Comparison of ENCODE assay signal across 1 cellular context in the genomic region with DNA sequence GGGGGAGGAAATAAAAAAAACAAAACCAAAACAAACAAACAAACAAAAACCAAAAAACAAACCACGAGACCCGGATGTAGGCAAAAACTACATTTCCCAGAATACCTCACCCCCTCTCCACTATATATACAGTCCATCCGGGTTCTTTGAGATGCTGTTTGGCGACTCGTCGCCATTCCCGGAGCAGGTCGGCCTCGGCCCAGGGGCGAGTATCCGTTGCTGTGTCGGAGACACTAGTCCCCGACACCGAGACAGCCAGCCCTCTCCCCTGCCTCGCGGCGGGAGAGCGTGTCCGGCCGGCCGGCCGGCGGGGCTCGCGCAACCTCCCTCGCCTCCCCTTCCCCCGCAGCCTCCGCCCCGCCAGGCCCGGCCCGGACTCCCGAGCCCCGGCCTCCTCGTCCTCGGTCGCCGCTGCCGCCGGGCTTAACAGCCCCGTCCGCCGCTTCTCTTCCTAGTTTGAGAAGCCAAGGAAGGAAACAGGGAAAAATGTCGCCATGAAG.
A peak's percentile ranks its signal among the peaks of the same experiment; 100 is the strongest.
TF ChIP-seq lines count a peak whose summit lies in the region.

A gene (plus strand): TSS at position 154 of the 500 bp plus-strand sequence. CDS start 456 bp downstream, outside the sequence.

TF ChIP-seq in GM12878, 131 proteins besides CTCF, POLR2A, EP300 and RAD21 (continued from another document and continues in another):
- TF ChIP-seq, protein P1, sequence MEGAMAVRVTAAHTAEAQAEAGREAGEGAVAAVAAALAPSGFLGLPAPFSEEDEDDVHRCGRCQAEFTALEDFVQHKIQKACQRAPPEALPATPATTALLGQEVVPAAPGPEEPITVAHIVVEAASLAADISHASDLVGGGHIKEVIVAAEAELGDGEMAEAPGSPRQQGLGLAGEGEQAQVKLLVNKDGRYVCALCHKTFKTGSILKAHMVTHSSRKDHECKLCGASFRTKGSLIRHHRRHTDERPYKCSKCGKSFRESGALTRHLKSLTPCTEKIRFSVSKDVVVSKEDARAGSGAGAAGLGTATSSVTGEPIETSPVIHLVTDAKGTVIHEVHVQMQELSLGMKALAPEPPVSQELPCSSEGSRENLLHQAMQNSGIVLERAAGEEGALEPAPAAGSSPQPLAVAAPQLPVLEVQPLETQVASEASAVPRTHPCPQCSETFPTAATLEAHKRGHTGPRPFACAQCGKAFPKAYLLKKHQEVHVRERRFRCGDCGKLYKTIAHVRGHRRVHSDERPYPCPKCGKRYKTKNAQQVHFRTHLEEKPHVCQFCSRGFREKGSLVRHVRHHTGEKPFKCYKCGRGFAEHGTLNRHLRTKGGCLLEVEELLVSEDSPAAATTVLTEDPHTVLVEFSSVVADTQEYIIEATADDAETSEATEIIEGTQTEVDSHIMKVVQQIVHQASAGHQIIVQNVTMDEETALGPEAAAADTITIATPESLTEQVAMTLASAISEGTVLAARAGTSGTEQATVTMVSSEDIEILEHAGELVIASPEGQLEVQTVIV (IDR thresholded peaks at IDR 0.05; ENCODE audit: borderline replicate concordance, partially characterized antibody): peak; percentile 56
- TF ChIP-seq CHD2 (IDR thresholded peaks at IDR 0.05; ENCODE audit: borderline replicate concordance, low read depth, low read length): 0 out of 2 replicates have a peak, but pooled peaks have one; percentile 28
- TF ChIP-seq HCFC1 (IDR thresholded peaks at IDR 0.05; ENCODE audit: low read length): peak; percentile 84
- TF ChIP-seq, protein P2, sequence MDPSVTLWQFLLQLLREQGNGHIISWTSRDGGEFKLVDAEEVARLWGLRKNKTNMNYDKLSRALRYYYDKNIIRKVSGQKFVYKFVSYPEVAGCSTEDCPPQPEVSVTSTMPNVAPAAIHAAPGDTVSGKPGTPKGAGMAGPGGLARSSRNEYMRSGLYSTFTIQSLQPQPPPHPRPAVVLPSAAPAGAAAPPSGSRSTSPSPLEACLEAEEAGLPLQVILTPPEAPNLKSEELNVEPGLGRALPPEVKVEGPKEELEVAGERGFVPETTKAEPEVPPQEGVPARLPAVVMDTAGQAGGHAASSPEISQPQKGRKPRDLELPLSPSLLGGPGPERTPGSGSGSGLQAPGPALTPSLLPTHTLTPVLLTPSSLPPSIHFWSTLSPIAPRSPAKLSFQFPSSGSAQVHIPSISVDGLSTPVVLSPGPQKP (IDR thresholded peaks at IDR 0.05; ENCODE audit: low read depth, low read length): peak; percentile 40; the same call in 1 of the 2 replicates
- no peak for TF ChIP-seq HDAC2 (IDR thresholded peaks at IDR 0.05)
- no peak for TF ChIP-seq SP1 (IDR thresholded peaks at IDR 0.05; ENCODE audit: low read depth, low read length)
- TF ChIP-seq, protein P3, sequence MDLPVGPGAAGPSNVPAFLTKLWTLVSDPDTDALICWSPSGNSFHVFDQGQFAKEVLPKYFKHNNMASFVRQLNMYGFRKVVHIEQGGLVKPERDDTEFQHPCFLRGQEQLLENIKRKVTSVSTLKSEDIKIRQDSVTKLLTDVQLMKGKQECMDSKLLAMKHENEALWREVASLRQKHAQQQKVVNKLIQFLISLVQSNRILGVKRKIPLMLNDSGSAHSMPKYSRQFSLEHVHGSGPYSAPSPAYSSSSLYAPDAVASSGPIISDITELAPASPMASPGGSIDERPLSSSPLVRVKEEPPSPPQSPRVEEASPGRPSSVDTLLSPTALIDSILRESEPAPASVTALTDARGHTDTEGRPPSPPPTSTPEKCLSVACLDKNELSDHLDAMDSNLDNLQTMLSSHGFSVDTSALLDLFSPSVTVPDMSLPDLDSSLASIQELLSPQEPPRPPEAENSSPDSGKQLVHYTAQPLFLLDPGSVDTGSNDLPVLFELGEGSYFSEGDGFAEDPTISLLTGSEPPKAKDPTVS (IDR thresholded peaks at IDR 0.05; ENCODE audit: low read depth, low read length): no peak
- TF ChIP-seq, protein P4, sequence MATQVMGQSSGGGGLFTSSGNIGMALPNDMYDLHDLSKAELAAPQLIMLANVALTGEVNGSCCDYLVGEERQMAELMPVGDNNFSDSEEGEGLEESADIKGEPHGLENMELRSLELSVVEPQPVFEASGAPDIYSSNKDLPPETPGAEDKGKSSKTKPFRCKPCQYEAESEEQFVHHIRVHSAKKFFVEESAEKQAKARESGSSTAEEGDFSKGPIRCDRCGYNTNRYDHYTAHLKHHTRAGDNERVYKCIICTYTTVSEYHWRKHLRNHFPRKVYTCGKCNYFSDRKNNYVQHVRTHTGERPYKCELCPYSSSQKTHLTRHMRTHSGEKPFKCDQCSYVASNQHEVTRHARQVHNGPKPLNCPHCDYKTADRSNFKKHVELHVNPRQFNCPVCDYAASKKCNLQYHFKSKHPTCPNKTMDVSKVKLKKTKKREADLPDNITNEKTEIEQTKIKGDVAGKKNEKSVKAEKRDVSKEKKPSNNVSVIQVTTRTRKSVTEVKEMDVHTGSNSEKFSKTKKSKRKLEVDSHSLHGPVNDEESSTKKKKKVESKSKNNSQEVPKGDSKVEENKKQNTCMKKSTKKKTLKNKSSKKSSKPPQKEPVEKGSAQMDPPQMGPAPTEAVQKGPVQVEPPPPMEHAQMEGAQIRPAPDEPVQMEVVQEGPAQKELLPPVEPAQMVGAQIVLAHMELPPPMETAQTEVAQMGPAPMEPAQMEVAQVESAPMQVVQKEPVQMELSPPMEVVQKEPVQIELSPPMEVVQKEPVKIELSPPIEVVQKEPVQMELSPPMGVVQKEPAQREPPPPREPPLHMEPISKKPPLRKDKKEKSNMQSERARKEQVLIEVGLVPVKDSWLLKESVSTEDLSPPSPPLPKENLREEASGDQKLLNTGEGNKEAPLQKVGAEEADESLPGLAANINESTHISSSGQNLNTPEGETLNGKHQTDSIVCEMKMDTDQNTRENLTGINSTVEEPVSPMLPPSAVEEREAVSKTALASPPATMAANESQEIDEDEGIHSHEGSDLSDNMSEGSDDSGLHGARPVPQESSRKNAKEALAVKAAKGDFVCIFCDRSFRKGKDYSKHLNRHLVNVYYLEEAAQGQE (IDR thresholded peaks at IDR 0.05; ENCODE audit: low read depth, low read length): no peak
- 0 out of 2 replicates have a peak, but pooled peaks have one; percentile 74 for TF ChIP-seq GATAD2B (conservative IDR thresholded peaks at IDR 0.05; ENCODE audit: low read depth)
- TF ChIP-seq MYB (IDR thresholded peaks at IDR 0.05; ENCODE audit: borderline replicate concordance, low read depth, low read length): no peak
- no peak for TF ChIP-seq ZBED1 (IDR thresholded peaks at IDR 0.05; ENCODE audit: borderline replicate concordance)
- no peak for TF ChIP-seq RFX5 (IDR thresholded peaks at IDR 0.05; ENCODE audit: low read depth, low read length)
- TF ChIP-seq SRF (IDR thresholded peaks at IDR 0.05; ENCODE audit: low read depth in 2 of 2, low read length in 2 of 2): no peak
- TF ChIP-seq, protein P5, sequence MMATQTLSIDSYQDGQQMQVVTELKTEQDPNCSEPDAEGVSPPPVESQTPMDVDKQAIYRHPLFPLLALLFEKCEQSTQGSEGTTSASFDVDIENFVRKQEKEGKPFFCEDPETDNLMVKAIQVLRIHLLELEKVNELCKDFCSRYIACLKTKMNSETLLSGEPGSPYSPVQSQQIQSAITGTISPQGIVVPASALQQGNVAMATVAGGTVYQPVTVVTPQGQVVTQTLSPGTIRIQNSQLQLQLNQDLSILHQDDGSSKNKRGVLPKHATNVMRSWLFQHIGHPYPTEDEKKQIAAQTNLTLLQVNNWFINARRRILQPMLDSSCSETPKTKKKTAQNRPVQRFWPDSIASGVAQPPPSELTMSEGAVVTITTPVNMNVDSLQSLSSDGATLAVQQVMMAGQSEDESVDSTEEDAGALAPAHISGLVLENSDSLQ (IDR thresholded peaks at IDR 0.05): peak; percentile 36; the same call in 1 of the 2 replicates
- TF ChIP-seq FOS (IDR thresholded peaks at IDR 0.05; ENCODE audit: borderline replicate concordance, extremely low read depth, insufficient read length): no peak
- no peak for TF ChIP-seq NFIC (IDR thresholded peaks at IDR 0.05; ENCODE audit: low read depth, low read length)
- no peak for TF ChIP-seq PAX8 (IDR thresholded peaks at IDR 0.05)
- no peak for TF ChIP-seq CEBPB (IDR thresholded peaks at IDR 0.05; ENCODE audit: borderline replicate concordance in 1 of 2, low read depth in 2 of 2, low read length in 2 of 2)
- TF ChIP-seq RAD51 (IDR thresholded peaks at IDR 0.05): peak; percentile 71; the same call in 1 of the 2 replicates
- TF ChIP-seq SIX5 (IDR thresholded peaks at IDR 0.05; ENCODE audit: low read depth, low read length, severe bottlenecking): peak; percentile 87
- TF ChIP-seq, protein P6, sequence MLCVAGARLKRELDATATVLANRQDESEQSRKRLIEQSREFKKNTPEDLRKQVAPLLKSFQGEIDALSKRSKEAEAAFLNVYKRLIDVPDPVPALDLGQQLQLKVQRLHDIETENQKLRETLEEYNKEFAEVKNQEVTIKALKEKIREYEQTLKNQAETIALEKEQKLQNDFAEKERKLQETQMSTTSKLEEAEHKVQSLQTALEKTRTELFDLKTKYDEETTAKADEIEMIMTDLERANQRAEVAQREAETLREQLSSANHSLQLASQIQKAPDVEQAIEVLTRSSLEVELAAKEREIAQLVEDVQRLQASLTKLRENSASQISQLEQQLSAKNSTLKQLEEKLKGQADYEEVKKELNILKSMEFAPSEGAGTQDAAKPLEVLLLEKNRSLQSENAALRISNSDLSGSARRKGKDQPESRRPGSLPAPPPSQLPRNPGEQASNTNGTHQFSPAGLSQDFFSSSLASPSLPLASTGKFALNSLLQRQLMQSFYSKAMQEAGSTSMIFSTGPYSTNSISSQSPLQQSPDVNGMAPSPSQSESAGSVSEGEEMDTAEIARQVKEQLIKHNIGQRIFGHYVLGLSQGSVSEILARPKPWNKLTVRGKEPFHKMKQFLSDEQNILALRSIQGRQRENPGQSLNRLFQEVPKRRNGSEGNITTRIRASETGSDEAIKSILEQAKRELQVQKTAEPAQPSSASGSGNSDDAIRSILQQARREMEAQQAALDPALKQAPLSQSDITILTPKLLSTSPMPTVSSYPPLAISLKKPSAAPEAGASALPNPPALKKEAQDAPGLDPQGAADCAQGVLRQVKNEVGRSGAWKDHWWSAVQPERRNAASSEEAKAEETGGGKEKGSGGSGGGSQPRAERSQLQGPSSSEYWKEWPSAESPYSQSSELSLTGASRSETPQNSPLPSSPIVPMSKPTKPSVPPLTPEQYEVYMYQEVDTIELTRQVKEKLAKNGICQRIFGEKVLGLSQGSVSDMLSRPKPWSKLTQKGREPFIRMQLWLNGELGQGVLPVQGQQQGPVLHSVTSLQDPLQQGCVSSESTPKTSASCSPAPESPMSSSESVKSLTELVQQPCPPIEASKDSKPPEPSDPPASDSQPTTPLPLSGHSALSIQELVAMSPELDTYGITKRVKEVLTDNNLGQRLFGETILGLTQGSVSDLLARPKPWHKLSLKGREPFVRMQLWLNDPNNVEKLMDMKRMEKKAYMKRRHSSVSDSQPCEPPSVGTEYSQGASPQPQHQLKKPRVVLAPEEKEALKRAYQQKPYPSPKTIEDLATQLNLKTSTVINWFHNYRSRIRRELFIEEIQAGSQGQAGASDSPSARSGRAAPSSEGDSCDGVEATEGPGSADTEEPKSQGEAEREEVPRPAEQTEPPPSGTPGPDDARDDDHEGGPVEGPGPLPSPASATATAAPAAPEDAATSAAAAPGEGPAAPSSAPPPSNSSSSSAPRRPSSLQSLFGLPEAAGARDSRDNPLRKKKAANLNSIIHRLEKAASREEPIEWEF (IDR thresholded peaks at IDR 0.05; ENCODE audit: insufficient replicate concordance, low read depth, low read length): no peak
- TF ChIP-seq ATF7 (IDR thresholded peaks at IDR 0.05; ENCODE audit: low read depth): peak; percentile 29; the same call in 1 of the 2 replicates
- TF ChIP-seq, protein P7, sequence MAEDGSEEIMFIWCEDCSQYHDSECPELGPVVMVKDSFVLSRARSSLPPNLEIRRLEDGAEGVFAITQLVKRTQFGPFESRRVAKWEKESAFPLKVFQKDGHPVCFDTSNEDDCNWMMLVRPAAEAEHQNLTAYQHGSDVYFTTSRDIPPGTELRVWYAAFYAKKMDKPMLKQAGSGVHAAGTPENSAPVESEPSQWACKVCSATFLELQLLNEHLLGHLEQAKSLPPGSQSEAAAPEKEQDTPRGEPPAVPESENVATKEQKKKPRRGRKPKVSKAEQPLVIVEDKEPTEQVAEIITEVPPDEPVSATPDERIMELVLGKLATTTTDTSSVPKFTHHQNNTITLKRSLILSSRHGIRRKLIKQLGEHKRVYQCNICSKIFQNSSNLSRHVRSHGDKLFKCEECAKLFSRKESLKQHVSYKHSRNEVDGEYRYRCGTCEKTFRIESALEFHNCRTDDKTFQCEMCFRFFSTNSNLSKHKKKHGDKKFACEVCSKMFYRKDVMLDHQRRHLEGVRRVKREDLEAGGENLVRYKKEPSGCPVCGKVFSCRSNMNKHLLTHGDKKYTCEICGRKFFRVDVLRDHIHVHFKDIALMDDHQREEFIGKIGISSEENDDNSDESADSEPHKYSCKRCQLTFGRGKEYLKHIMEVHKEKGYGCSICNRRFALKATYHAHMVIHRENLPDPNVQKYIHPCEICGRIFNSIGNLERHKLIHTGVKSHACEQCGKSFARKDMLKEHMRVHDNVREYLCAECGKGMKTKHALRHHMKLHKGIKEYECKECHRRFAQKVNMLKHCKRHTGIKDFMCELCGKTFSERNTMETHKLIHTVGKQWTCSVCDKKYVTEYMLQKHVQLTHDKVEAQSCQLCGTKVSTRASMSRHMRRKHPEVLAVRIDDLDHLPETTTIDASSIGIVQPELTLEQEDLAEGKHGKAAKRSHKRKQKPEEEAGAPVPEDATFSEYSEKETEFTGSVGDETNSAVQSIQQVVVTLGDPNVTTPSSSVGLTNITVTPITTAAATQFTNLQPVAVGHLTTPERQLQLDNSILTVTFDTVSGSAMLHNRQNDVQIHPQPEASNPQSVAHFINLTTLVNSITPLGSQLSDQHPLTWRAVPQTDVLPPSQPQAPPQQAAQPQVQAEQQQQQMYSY (CRISPR knock-in tag; IDR thresholded peaks at IDR 0.05): no peak
- no peak for TF ChIP-seq ZNF274 (IDR thresholded peaks at IDR 0.05; ENCODE audit: insufficient read depth, insufficient read length)
- TF ChIP-seq IKZF1 (conservative IDR thresholded peaks at IDR 0.05): peak; percentile 51; the same call in 1 of the 2 replicates
- no peak for TF ChIP-seq FOXM1 (IDR thresholded peaks at IDR 0.05; ENCODE audit: low read depth, low read length)
- TF ChIP-seq SREBF2 (IDR thresholded peaks at IDR 0.05; ENCODE audit: low read length): no peak
- no peak for TF ChIP-seq EZH2 (IDR thresholded peaks at IDR 0.05; ENCODE audit: borderline replicate concordance, control insufficient read depth, low read depth, low read length)
- no peak for TF ChIP-seq BCL11A (IDR thresholded peaks at IDR 0.05; ENCODE audit: low read depth, low read length)
- TF ChIP-seq NR2C2 (IDR thresholded peaks at IDR 0.05; ENCODE audit: borderline replicate concordance, control insufficient read depth, insufficient read length, low read depth): no peak
